Comparison of ENCODE assay signal across 19 cellular contexts in the genomic region with DNA sequence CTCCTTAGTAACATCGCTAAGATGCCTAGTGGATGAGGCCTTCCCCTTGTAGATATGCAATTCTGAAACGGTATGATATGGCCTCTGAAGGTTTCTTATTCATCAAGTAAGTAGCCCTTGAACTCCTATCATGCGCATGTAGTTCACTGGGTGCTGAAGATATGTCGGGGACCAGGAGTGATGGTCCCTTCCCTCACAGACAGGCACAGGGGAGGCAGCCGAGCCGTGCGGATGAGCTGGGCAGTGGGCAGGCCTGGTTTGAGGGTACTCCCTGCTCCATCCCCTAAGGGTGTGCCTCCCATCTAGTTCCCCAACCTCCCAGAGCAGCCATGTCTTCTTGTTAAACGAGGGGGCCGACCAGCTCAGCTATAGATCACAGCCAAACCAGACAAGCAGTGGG.
"Had no signal": no experiment of that assay in that cellular context is flagged by ENCODE, and none has a peak within 500 bp of the region (broad histone marks: within the 10 kb centered on the region; RNA-seq: fewer than 3 reads in every experiment).

No MANE protein-coding gene starts in this region.

- H3K4me1 ChIP-seq: colonic mucosa, psoas muscle had no signal

- H3K4me3 Mint-ChIP-seq: activated CD4-positive, alpha-beta T cell treated with anti-CD3 and anti-CD28 coated beads, Interleukin-2, amount 10 ng/mL, durations not matched to agents 7 days and 5 days; activated CD8-positive, alpha-beta T cell treated with anti-CD3 and anti-CD28 coated beads, Interleukin-2, amount 10 ng/mL, durations not matched to agents 7 days and 5 days; central memory CD8-positive, alpha-beta T cell; effector memory CD8-positive, alpha-beta T cell; naive thymus-derived CD8-positive, alpha-beta T cell; T-helper 2 cell treated with Interferon-gamma antibody and Interleukin-4, amounts not matched to agents 5 μg/mL and 100 μg/mL, for 36 hours had no signal

- H3K9me3 ChIP-seq: adrenal gland, ascending aorta, colonic mucosa, gastroesophageal sphincter, neutrophil, ovary, psoas muscle, thyroid gland, upper lobe of right lung had no signal

- H3K27ac ChIP-seq: ascending aorta, colonic mucosa, neutrophil, ovary, psoas muscle, thyroid gland, upper lobe of right lung, VCaP had no signal

- H3K27me3 ChIP-seq: adrenal gland, ascending aorta, colonic mucosa, dorsolateral prefrontal cortex, gastroesophageal sphincter, ovary, thyroid gland, upper lobe of right lung had no signal

- H3K4me1 Mint-ChIP-seq: central memory CD8-positive, alpha-beta T cell had no signal

- H3K36me3 Mint-ChIP-seq: activated naive CD4-positive, alpha-beta T cell treated with anti-CD3 and anti-CD28 coated beads, Interleukin-2, amount 50 U/mL, for 72 hours; naive thymus-derived CD8-positive, alpha-beta T cell had no signal

- H3K27me3 Mint-ChIP-seq: activated CD4-positive, alpha-beta T cell treated with anti-CD3 and anti-CD28 coated beads, Interleukin-2, amount 10 ng/mL, durations not matched to agents 7 days and 5 days; central memory CD8-positive, alpha-beta T cell had no signal

- H3K36me3 ChIP-seq: ascending aorta, colonic mucosa, neutrophil, ovary, thyroid gland, upper lobe of right lung had no signal

- H3K4me3 ChIP-seq: adrenal gland, ascending aorta, colonic mucosa, gastroesophageal sphincter, lung, ovary, psoas muscle, thyroid gland, upper lobe of right lung had no signal

- H3K27ac Mint-ChIP-seq: activated CD4-positive, alpha-beta T cell treated with anti-CD3 and anti-CD28 coated beads, Interleukin-2, amount 10 ng/mL, durations not matched to agents 7 days and 5 days; activated CD8-positive, alpha-beta T cell treated with anti-CD3 and anti-CD28 coated beads, Interleukin-2, amount 10 ng/mL, durations not matched to agents 7 days and 5 days; activated naive CD4-positive, alpha-beta T cell treated with anti-CD3 and anti-CD28 coated beads, Interleukin-2, amount 50 U/mL, for 72 hours; T-helper 2 cell treated with Interferon-gamma antibody and Interleukin-4, amounts not matched to agents 5 μg/mL and 100 μg/mL, for 36 hours had no signal

- H3K9me3 Mint-ChIP-seq: activated CD4-positive, alpha-beta T cell treated with anti-CD3 and anti-CD28 coated beads, Interleukin-2, amount 10 ng/mL, durations not matched to agents 7 days and 5 days; activated naive CD4-positive, alpha-beta T cell treated with anti-CD3 and anti-CD28 coated beads, Interleukin-2, amount 50 U/mL, for 72 hours; central memory CD8-positive, alpha-beta T cell; effector memory CD8-positive, alpha-beta T cell; naive thymus-derived CD8-positive, alpha-beta T cell; T-helper 2 cell treated with Interferon-gamma antibody and Interleukin-4, amounts not matched to agents 5 μg/mL and 100 μg/mL, for 36 hours had no signal
